ENCODE assay signal across 17 cellular contexts in genomic region chr3:172653004-172653403, GRCh38.
"Had no signal": no experiment of that assay in that cellular context is flagged by ENCODE, and none has a peak within 500 bp of the region (broad histone marks: within the 10 kb centered on the region; RNA-seq: fewer than 3 reads in every experiment).

No MANE protein-coding gene starts in this region.

- H3K27me3 Mint-ChIP-seq: activated CD4-positive, alpha-beta memory T cell treated with anti-CD3 and anti-CD28 coated beads for 36 hours; activated naive CD8-positive, alpha-beta T cell treated with anti-CD3 and anti-CD28 coated beads for 36 hours; stimulated activated naive CD8-positive, alpha-beta T cell treated with anti-CD3 and anti-CD28 coated beads, Interleukin-15, Interleukin-2, amounts not matched to agents 100 ng/mL and 50 ng/mL, for 24 hours had no signal

- H3K27ac Mint-ChIP-seq: activated CD4-positive, alpha-beta memory T cell treated with anti-CD3 and anti-CD28 coated beads for 36 hours; activated naive CD8-positive, alpha-beta T cell treated with anti-CD3 and anti-CD28 coated beads for 36 hours; nephron progenitor cell; stimulated activated naive CD8-positive, alpha-beta T cell treated with anti-CD3 and anti-CD28 coated beads, Interleukin-15, Interleukin-2, amounts not matched to agents 100 ng/mL and 50 ng/mL, for 24 hours had no signal

- H3K9me3 Mint-ChIP-seq: activated CD4-positive, alpha-beta memory T cell treated with anti-CD3 and anti-CD28 coated beads for 36 hours; activated naive CD8-positive, alpha-beta T cell treated with anti-CD3 and anti-CD28 coated beads for 36 hours; nephron progenitor cell; stimulated activated naive CD8-positive, alpha-beta T cell treated with anti-CD3 and anti-CD28 coated beads, Interleukin-15, Interleukin-2, amounts not matched to agents 100 ng/mL and 50 ng/mL, for 24 hours had no signal

- H3K4me1 Mint-ChIP-seq: activated naive CD8-positive, alpha-beta T cell treated with anti-CD3 and anti-CD28 coated beads for 36 hours; nephron progenitor cell had no signal

- H3K36me3 Mint-ChIP-seq: activated CD4-positive, alpha-beta memory T cell treated with anti-CD3 and anti-CD28 coated beads for 36 hours; activated naive CD8-positive, alpha-beta T cell treated with anti-CD3 and anti-CD28 coated beads for 36 hours had no signal

- H3K4me3 Mint-ChIP-seq: activated CD4-positive, alpha-beta memory T cell treated with anti-CD3 and anti-CD28 coated beads for 36 hours; activated naive CD8-positive, alpha-beta T cell treated with anti-CD3 and anti-CD28 coated beads for 36 hours; nephron progenitor cell; stimulated activated naive CD8-positive, alpha-beta T cell treated with anti-CD3 and anti-CD28 coated beads, Interleukin-15, Interleukin-2, amounts not matched to agents 100 ng/mL and 50 ng/mL, for 24 hours had no signal

- DNase-seq: activated CD4-positive, alpha-beta memory T cell treated with anti-CD3 and anti-CD28 coated beads for 36 hours; activated CD4-positive, alpha-beta T cell treated with anti-CD3 and anti-CD28 coated beads for 1 hour; activated gamma-delta T cell; activated naive CD8-positive, alpha-beta T cell treated with anti-CD3 and anti-CD28 coated beads for 36 hours; activated T-cell treated with anti-CD3 and anti-CD28 coated beads, Interleukin-2, amount 50 U/mL, for 48 hours; dorsolateral prefrontal cortex; esophagus squamous epithelium; foreskin fibroblast; head of caudate nucleus; mammary epithelial cell; nephron progenitor cell; ovary; stimulated activated CD4-positive, alpha-beta T cell treated with anti-CD3 and anti-CD28 coated beads, Interleukin-4, amount 100 ng/mL, for 1 hour; stimulated activated CD8-positive, alpha-beta memory T cell treated with anti-CD3 and anti-CD28 coated beads, Interleukin-4, amount 100 ng/mL, for 48 hours; T1000; upper lobe of left lung had no signal
